Comparison of ENCODE assay signal across 1 cellular context in genomic region chr22:20361752-20362229, GRCh38.
TF ChIP-seq lines count a peak whose summit lies in the region.

No MANE protein-coding gene starts in this region.

TF ChIP-seq in GM12878, 131 proteins besides CTCF, POLR2A, EP300 and RAD21:
- TF ChIP-seq BCL3 (IDR thresholded peaks at IDR 0.05; ENCODE audit: borderline replicate concordance, insufficient read depth, low read depth, low read length, poor library complexity, severe bottlenecking) = peak; percentile 61
